Comparison of ENCODE assay signal across 8 cellular contexts in genomic region chr11:86592659-86593451, GRCh38.
A peak's percentile ranks its signal among the peaks of the same experiment; 100 is the strongest.
DNase-seq lines count a peak whose midpoint lies in the region; ATAC-seq and TF ChIP-seq lines count a peak whose summit lies in the region.

No MANE protein-coding gene starts in this region.

- peak; percentile 93 for ATAC-seq in GM19324 (IDR thresholded peaks at IDR 0.05; ENCODE audit: low FRiP score, unreplicated experiment)
- peak; percentile 85 for ATAC-seq in HG03280 (IDR thresholded peaks at IDR 0.05; ENCODE audit: unreplicated experiment)
- peak; percentile 96 for ATAC-seq in activated CD4-positive, alpha-beta T cell treated with anti-CD3 and anti-CD28 coated beads for 36 hours
- peak; percentile 53 for ATAC-seq in thoracic aorta (ENCODE audit: insufficient number of reproducible peaks, low FRiP score, low read depth)

- peak overlapping the region; percentile 80 for H3K27ac ChIP-seq in endodermal cell (ENCODE audit: low read depth, low read length)
- no peak overlapping the region for H3K27ac ChIP-seq in thoracic aorta

- CTCF ChIA-PET in activated CD4-positive, alpha-beta T cell treated with anti-CD3 and anti-CD28 coated beads for 36 hours (lab: Charles Lee): interaction anchor here (0.7 to 4.3 kb wide), 9 partner anchors 12 to 769 kb away, joined by 3 to 34 read pairs (median 4); no protein-coding TSS in a partner anchor

- H3K4me3 Mint-ChIP-seq in activated CD4-positive, alpha-beta T cell treated with anti-CD3 and anti-CD28 coated beads for 36 hours: no peak overlapping the region
- H3K4me3 Mint-ChIP-seq in endodermal cell (no peak overlapping the region), neural crest cell (no peak overlapping the region)

- DNase-seq in AG20443 (ENCODE audit: low spot score): peak; percentile 37
- DNase-seq in NCI-H226: peak; percentile 91
- peak; percentile 96 for DNase-seq in activated CD4-positive, alpha-beta T cell treated with anti-CD3 and anti-CD28 coated beads for 36 hours
- peak; percentile 69 for DNase-seq in endodermal cell
- DNase-seq in neural crest cell (ENCODE audit: low read depth, low spot score): no peak
- peak; percentile 53 for DNase-seq in thoracic aorta (ENCODE audit: low spot score)

- intact Hi-C loops in activated CD4-positive, alpha-beta T cell treated with anti-CD3 and anti-CD28 coated beads for 36 hours (cut with DNase I, micrococcal nuclease): loop anchor here (1.0 to 10.0 kb wide), 22 partner anchors 82 to 1764 kb away; partner anchors contain the start of genes PICALM (in 2 of the 2) and TMEM126B (in 1 of the 2)

- TF ChIP-seq CTCF in endodermal cell (conservative IDR thresholded peaks at IDR 0.05): no peak
- no peak for TF ChIP-seq CTCF in neural crest cell (conservative IDR thresholded peaks at IDR 0.05)
- TF ChIP-seq CTCF in thoracic aorta (IDR thresholded peaks at IDR 0.05): no peak

- 82 to 86% methylated on average over 3 to 5 of the region's 5 CpGs for WGBS in endodermal cell (ENCODE audit: insufficient coverage in 1 of 2, insufficient read length in 1 of 2), 2 experiments

- POLR2A ChIA-PET in activated CD4-positive, alpha-beta T cell treated with anti-CD3 and anti-CD28 coated beads for 36 hours (lab: Charles Lee): interaction anchor here (0.6 to 1.8 kb wide), 5 partner anchors 58 to 213 kb away, joined by 3 to 10 read pairs (median 5); no protein-coding TSS in a partner anchor

- peaks cover 34% of the 10 kb centered on the region for H3K4me1 ChIP-seq in endodermal cell (ENCODE audit: control insufficient read depth, insufficient read depth, low read length)
- H3K4me1 ChIP-seq in thoracic aorta (ENCODE audit: control insufficient read depth in 1 of 2, low read depth in 2 of 2): peaks cover 25 to 39% of the 10 kb centered on the region in 2 donors

- peaks cover 21% of the 10 kb centered on the region for H3K9me3 ChIP-seq in endodermal cell (ENCODE audit: control insufficient read depth, low read length)
- H3K9me3 ChIP-seq in thoracic aorta: no peaks in the 10 kb centered on the region

- H3K27me3 ChIP-seq in endodermal cell (ENCODE audit: control insufficient read depth, insufficient read depth, low read length, poor library complexity, severe bottlenecking) (no peaks in the 10 kb centered on the region), thoracic aorta (replicated peaks; ENCODE audit: insufficient read depth) (no peaks in the 10 kb centered on the region)

- H3K4me1 Mint-ChIP-seq in activated CD4-positive, alpha-beta T cell treated with anti-CD3 and anti-CD28 coated beads for 36 hours: peaks cover 70% of the 10 kb centered on the region
- H3K4me1 Mint-ChIP-seq in endodermal cell: peaks cover 42% of the 10 kb centered on the region
- H3K4me1 Mint-ChIP-seq in neural crest cell: peaks cover 82% of the 10 kb centered on the region

- no peaks in the 10 kb centered on the region for H3K27me3 Mint-ChIP-seq in activated CD4-positive, alpha-beta T cell treated with anti-CD3 and anti-CD28 coated beads for 36 hours
- H3K27me3 Mint-ChIP-seq in endodermal cell (ENCODE audit: insufficient read depth) (no peaks in the 10 kb centered on the region), neural crest cell (ENCODE audit: low read depth) (no peaks in the 10 kb centered on the region)

- H3K4me3 ChIP-seq in endodermal cell (ENCODE audit: low read length) (no peak overlapping the region), thoracic aorta (no peak overlapping the region)

- H3K9me3 Mint-ChIP-seq in activated CD4-positive, alpha-beta T cell treated with anti-CD3 and anti-CD28 coated beads for 36 hours (ENCODE audit: low read depth): peaks cover 8% of the 10 kb centered on the region
- H3K9me3 Mint-ChIP-seq in endodermal cell: peaks cover 15% of the 10 kb centered on the region
- H3K9me3 Mint-ChIP-seq in neural crest cell: no peaks in the 10 kb centered on the region

- peaks cover 21% of the 10 kb centered on the region for H3K36me3 Mint-ChIP-seq in activated CD4-positive, alpha-beta T cell treated with anti-CD3 and anti-CD28 coated beads for 36 hours (ENCODE audit: low read depth)
- no peaks in the 10 kb centered on the region for H3K36me3 Mint-ChIP-seq in endodermal cell (ENCODE audit: low read depth)
- no peaks in the 10 kb centered on the region for H3K36me3 Mint-ChIP-seq in neural crest cell (ENCODE audit: low read depth)

- peak overlapping the region; percentile 87 for H3K27ac Mint-ChIP-seq in activated CD4-positive, alpha-beta T cell treated with anti-CD3 and anti-CD28 coated beads for 36 hours
- H3K27ac Mint-ChIP-seq in endodermal cell: peak overlapping the region; percentile 62
- H3K27ac Mint-ChIP-seq in neural crest cell (ENCODE audit: unreplicated experiment): peak overlapping the region; percentile 78

- no peaks in the 10 kb centered on the region for H3K36me3 ChIP-seq in endodermal cell (ENCODE audit: control insufficient read depth, insufficient read depth, low read length)
- no peaks in the 10 kb centered on the region for H3K36me3 ChIP-seq in thoracic aorta

- peak overlapping the region; percentile 31 for H3K9ac ChIP-seq in endodermal cell (ENCODE audit: extremely low read depth, low read length, poor library complexity, severe bottlenecking)
